1 cellular context compared by ENCODE assay signal in genomic region chr15:52357949-52358348, GRCh38.
TF ChIP-seq lines count a peak whose summit lies in the region.

No MANE protein-coding gene starts in this region.

TF ChIP-seq in H1, 55 proteins besides CTCF, POLR2A, EP300 and RAD21:
- TF ChIP-seq CHD7 (IDR thresholded peaks at IDR 0.05; ENCODE audit: insufficient replicate concordance, low read length) = no peak
- TF ChIP-seq ATF3 (IDR thresholded peaks at IDR 0.05; ENCODE audit: insufficient read depth, low read depth, low read length) = no peak
- no peak for TF ChIP-seq TCF12 (IDR thresholded peaks at IDR 0.05; ENCODE audit: low read depth, low read length)
- no peak for TF ChIP-seq SP2 (IDR thresholded peaks at IDR 0.05; ENCODE audit: low read length)
- no peak for TF ChIP-seq JUND (IDR thresholded peaks at IDR 0.05; ENCODE audit: low read length)
- TF ChIP-seq GABPA (IDR thresholded peaks at IDR 0.05; ENCODE audit: borderline replicate concordance, insufficient read depth, low read length) = no peak
- TF ChIP-seq POLR2AphosphoS5 (IDR thresholded peaks at IDR 0.05; ENCODE audit: low read depth, low read length) = no peak
- no peak for TF ChIP-seq SRF (IDR thresholded peaks at IDR 0.05; ENCODE audit: low read depth, low read length)
- no peak for TF ChIP-seq RXRA (IDR thresholded peaks at IDR 0.05; ENCODE audit: insufficient read depth, low read depth, low read length)
- TF ChIP-seq ATF2 (IDR thresholded peaks at IDR 0.05; ENCODE audit: low read length) = no peak
- TF ChIP-seq RNF2 (IDR thresholded peaks at IDR 0.05; ENCODE audit: borderline replicate concordance, low read depth, low read length, missing control alignments, poor library complexity, severe bottlenecking) = no peak
- TF ChIP-seq SIN3A (conservative IDR thresholded peaks at IDR 0.05 in 1 of 2, IDR thresholded peaks at IDR 0.05 in 1 of 2; ENCODE audit: low read depth in 1 of 2, low read length in 2 of 2) = no peak
- TF ChIP-seq KDM5A (IDR thresholded peaks at IDR 0.05; ENCODE audit: low read length) = no peak
- TF ChIP-seq RBBP5 (IDR thresholded peaks at IDR 0.05; ENCODE audit: borderline replicate concordance, low read depth, low read length) = no peak
- TF ChIP-seq TAF1 (IDR thresholded peaks at IDR 0.05; ENCODE audit: low read depth, low read length) = no peak
- no peak for TF ChIP-seq KDM4A (IDR thresholded peaks at IDR 0.05; ENCODE audit: low read depth, low read length, severe bottlenecking)
- no peak for TF ChIP-seq TBP (IDR thresholded peaks at IDR 0.05; ENCODE audit: low read depth, low read length)
- no peak for TF ChIP-seq BACH1 (IDR thresholded peaks at IDR 0.05; ENCODE audit: low read length)
- TF ChIP-seq TAF7 (optimal IDR thresholded peaks at IDR 0.05; ENCODE audit: borderline replicate concordance, low read depth, low read length) = no peak
